Comparison of ENCODE assay signal across 11 cellular contexts in genomic region chr10:77532068-77532467, GRCh38.
DNase-seq lines count a peak whose midpoint lies in the region; FAIRE-seq and TF ChIP-seq lines count a peak whose summit lies in the region.
"Had no signal": no experiment of that assay in that cellular context is flagged by ENCODE, and none has a peak within 500 bp of the region (broad histone marks: within the 10 kb centered on the region; RNA-seq: fewer than 3 reads in every experiment).

No MANE protein-coding gene starts in this region.

- H3K36me3 ChIP-seq in HUES48 (ENCODE audit: control insufficient read depth, insufficient read depth, low read length) = no peaks in the 10 kb centered on the region
- no peaks in the 10 kb centered on the region for H3K36me3 ChIP-seq in effector memory CD4-positive, alpha-beta T cell (ENCODE audit: control insufficient read depth, insufficient read depth, low read length)
- H3K36me3 ChIP-seq: cardiac muscle cell had no signal

- H3K36me3 Mint-ChIP-seq in chondrocyte (ENCODE audit: low read depth) (peaks cover 3% of the 10 kb centered on the region), osteocyte (ENCODE audit: unreplicated experiment) (no peaks in the 10 kb centered on the region)

- H3K9ac ChIP-seq in HUES48 (ENCODE audit: low read depth, low read length) = 0 out of 2 replicates have a peak overlapping the region, but pooled peaks have one; percentile 23

- H3K27ac Mint-ChIP-seq in chondrocyte (ENCODE audit: unreplicated experiment) (peak overlapping the region; percentile 100), osteocyte (ENCODE audit: unreplicated experiment) (peak overlapping the region; percentile 99)
- H3K27ac Mint-ChIP-seq: T-helper 2 cell treated with Interferon-gamma antibody and Interleukin-4, amounts not matched to agents 5 μg/mL and 100 μg/mL, for 36 hours had no signal

- H3K27ac ChIP-seq in HUES48 (ENCODE audit: low read depth, low read length) = no peak overlapping the region
- H3K27ac ChIP-seq in effector memory CD4-positive, alpha-beta T cell (ENCODE audit: insufficient read depth, low read length, poor library complexity, severe bottlenecking) = no peak overlapping the region
- H3K27ac ChIP-seq: cardiac muscle cell had no signal

- no peaks in the 10 kb centered on the region for H3K9me3 ChIP-seq in HUES48 (ENCODE audit: control insufficient read depth, insufficient read depth, low read length)
- H3K9me3 ChIP-seq in effector memory CD4-positive, alpha-beta T cell (ENCODE audit: control insufficient read depth, low read length) = no peaks in the 10 kb centered on the region
- H3K9me3 ChIP-seq: mucosa of descending colon had no signal

- peak overlapping the region; percentile 55 for H3K4me3 Mint-ChIP-seq in chondrocyte (ENCODE audit: unreplicated experiment)
- peak overlapping the region; percentile 68 for H3K4me3 Mint-ChIP-seq in osteocyte (ENCODE audit: unreplicated experiment)
- H3K4me3 Mint-ChIP-seq: T-helper 2 cell treated with Interferon-gamma antibody and Interleukin-4, amounts not matched to agents 5 μg/mL and 100 μg/mL, for 36 hours had no signal

- no peak for FAIRE-seq in D721Med (lab: Jason Lieb, UNC)

- H3K27me3 Mint-ChIP-seq in chondrocyte (ENCODE audit: low read depth) (no peaks in the 10 kb centered on the region), osteocyte (ENCODE audit: unreplicated experiment) (no peaks in the 10 kb centered on the region)

- no peaks in the 10 kb centered on the region for H3K27me3 ChIP-seq in HUES48 (ENCODE audit: control insufficient read depth, insufficient read depth, low read length)
- no peaks in the 10 kb centered on the region for H3K27me3 ChIP-seq in effector memory CD4-positive, alpha-beta T cell (replicated peaks; ENCODE audit: control insufficient read depth, insufficient read depth, low read length, poor library complexity, severe bottlenecking)
- H3K27me3 ChIP-seq: cardiac muscle cell had no signal

- DNase-seq in AG10803 (ENCODE audit: low read depth) = peak; percentile 73
- DNase-seq in chondrocyte (ENCODE audit: low spot score) = no peak
- DNase-seq in osteocyte (ENCODE audit: extremely low spot score, unreplicated experiment) = no peak
- DNase-seq in NCI-H187 (lab: John Stamatoyannopoulos, UW) = no peak
- DNase-seq in effector memory CD4-positive, alpha-beta T cell = no peak
- no peak for DNase-seq in DMS153 treated with DMSO at 0.1 percent for 48 hours (lab: John Stamatoyannopoulos, UW; ENCODE audit: unreplicated experiment)
- no peak for DNase-seq in D721Med (ENCODE audit: insufficient read length, low spot score)
- DNase-seq: mucosa of descending colon had no signal

- H3K4me3 ChIP-seq in AG10803 (ENCODE audit: low read length) (no peak overlapping the region), HUES48 (ENCODE audit: low read depth, low read length) (no peak overlapping the region)
- H3K4me3 ChIP-seq in effector memory CD4-positive, alpha-beta T cell (ENCODE audit: insufficient read depth, low read depth, low read length, poor library complexity, severe bottlenecking) = no peak overlapping the region
- H3K4me3 ChIP-seq: cardiac muscle cell, mucosa of descending colon had no signal

- H3K4me1 Mint-ChIP-seq in chondrocyte (ENCODE audit: low read depth) (peaks cover 78% of the 10 kb centered on the region), osteocyte (ENCODE audit: unreplicated experiment) (peaks cover 78% of the 10 kb centered on the region)

- H3K4me1 ChIP-seq in HUES48 (ENCODE audit: control insufficient read depth, insufficient read depth, low read length) = peaks cover 32% of the 10 kb centered on the region
- H3K4me1 ChIP-seq in effector memory CD4-positive, alpha-beta T cell (ENCODE audit: control insufficient read depth, insufficient read depth, low read length, poor library complexity, severe bottlenecking) = no peaks in the 10 kb centered on the region

- TF ChIP-seq CTCF in AG10803 (conservative IDR thresholded peaks at IDR 0.05; ENCODE audit: low read length) (no peak), chondrocyte (IDR thresholded peaks at IDR 0.05) (no peak), osteocyte (IDR thresholded peaks at IDR 0.05) (no peak), D721Med (IDR thresholded peaks at IDR 0.05; ENCODE audit: insufficient read depth, missing control alignments) (no peak)

- H3K9me3 Mint-ChIP-seq in chondrocyte (ENCODE audit: low read depth) (peaks cover 5% of the 10 kb centered on the region), osteocyte (ENCODE audit: unreplicated experiment) (peaks cover 7% of the 10 kb centered on the region)
- H3K9me3 Mint-ChIP-seq: T-helper 2 cell treated with Interferon-gamma antibody and Interleukin-4, amounts not matched to agents 5 μg/mL and 100 μg/mL, for 36 hours had no signal
